8 cellular contexts compared by ENCODE assay signal in the genomic region with DNA sequence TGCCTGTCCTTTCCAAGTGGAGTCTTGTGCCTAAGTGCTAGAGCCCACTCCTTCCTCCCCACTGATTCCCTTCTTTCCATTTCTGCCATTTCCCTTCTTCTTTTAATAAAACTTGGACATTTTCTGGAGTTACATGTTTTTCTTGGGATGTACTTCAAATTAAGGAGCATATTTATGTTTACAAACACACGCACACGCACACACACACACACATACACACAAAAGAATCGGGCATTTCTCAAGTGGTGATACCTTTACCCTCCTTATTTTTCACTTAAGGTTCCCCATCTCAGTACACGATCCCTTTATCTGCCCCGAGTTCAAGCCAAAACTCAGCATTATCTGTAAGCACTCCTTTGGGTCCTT.
DNase-seq lines count a peak whose midpoint lies in the region; ATAC-seq and TF ChIP-seq lines count a peak whose summit lies in the region.

No MANE protein-coding gene starts in this region.

- H3K4me1 Mint-ChIP-seq in memory B cell: peaks cover 2% of the 10 kb centered on the region

- H3K9me3 ChIP-seq in WERI-Rb-1 (ENCODE audit: severe bottlenecking): no peaks in the 10 kb centered on the region

- no peak overlapping the region for H3K4me3 Mint-ChIP-seq in memory B cell

- peaks cover 2% of the 10 kb centered on the region for H3K36me3 Mint-ChIP-seq in memory B cell

- no peak overlapping the region for H3K27ac Mint-ChIP-seq in memory B cell

- no peaks in the 10 kb centered on the region for H3K27me3 ChIP-seq in WERI-Rb-1 (ENCODE audit: insufficient read depth, low read depth, severe bottlenecking)

- peak overlapping the region; percentile 82 for H3K27ac ChIP-seq in WERI-Rb-1

- TF ChIP-seq CTCF in WERI-Rb-1 (IDR thresholded peaks at IDR 0.05; ENCODE audit: low read depth, low read length): no peak

- H3K4me3 ChIP-seq in WERI-Rb-1 (ENCODE audit: low read depth, low read length): peak overlapping the region; percentile 40

- ATAC-seq in GM18870 (IDR thresholded peaks at IDR 0.05; ENCODE audit: unreplicated experiment): peak; percentile 16
- peak; percentile 35 for ATAC-seq in HG02885 (IDR thresholded peaks at IDR 0.05; ENCODE audit: poor library complexity, unreplicated experiment)
- ATAC-seq in memory B cell (ENCODE audit: low read depth): peak; percentile 15

- no peak for DNase-seq in WERI-Rb-1
- no peak for DNase-seq in memory B cell (ENCODE audit: low spot score in 2 of 2)
- no peak for DNase-seq in amygdala (lab: John Stamatoyannopoulos, UW)
- DNase-seq in GF-D8 (lab: John Stamatoyannopoulos, UW): no peak
- DNase-seq in kidney glomerular epithelial cell (lab: John Stamatoyannopoulos, UW): no peak
- DNase-seq in activated effector memory CD4-positive, alpha-beta T cell treated with anti-CD3 and anti-CD28 coated beads, Interleukin-2, amount 50 U/mL, for 16 hours: no peak

- H3K36me3 ChIP-seq in WERI-Rb-1: no peaks in the 10 kb centered on the region

- H3K9me3 Mint-ChIP-seq in memory B cell: no peaks in the 10 kb centered on the region

- H3K27me3 Mint-ChIP-seq in memory B cell: no peaks in the 10 kb centered on the region
